11 cellular contexts compared by ENCODE assay signal in genomic region chr11:75276696-75277095, GRCh38. TPM values are rescaled to one million over a fixed set of nuclear protein-coding genes. Genes with fewer than 3 reads are reported as not detected.
A peak's percentile ranks its signal among the peaks of the same experiment; 100 is the strongest.
DNase-seq lines count a peak whose midpoint lies in the region; ATAC-seq and TF ChIP-seq lines count a peak whose summit lies in the region.
"Had no signal": no experiment of that assay in that cellular context is flagged by ENCODE, and none has a peak within 500 bp of the region (broad histone marks: within the 10 kb centered on the region; RNA-seq: fewer than 3 reads in every experiment).

No MANE protein-coding gene starts in this region.

- H3K27ac ChIP-seq in tibial nerve (peak overlapping the region in 1 of 4 donors; percentile 67), testis (no peak overlapping the region)
- H3K27ac ChIP-seq: right atrium auricular region had no signal

- TF ChIP-seq POLR2A in tibial nerve (IDR thresholded peaks at IDR 0.05): no peak
- no peak for TF ChIP-seq POLR2A in testis (IDR thresholded peaks at IDR 0.05)

- H3K4me1 ChIP-seq in tibial nerve (peaks cover 0 to 15% (median 2%) of the 10 kb centered on the region in 4 donors), testis (no peaks in the 10 kb centered on the region)

- H3K9me3 Mint-ChIP-seq in central memory CD8-positive, alpha-beta T cell: no peaks in the 10 kb centered on the region
- H3K9me3 Mint-ChIP-seq in stimulated activated memory B cell treated with anti-CD40 and anti-IgM and Interleukin-4, amounts not matched to agents 10 μg/mL and 1 μg/mL and 100 μg/mL, for 72 hours: no peaks in the 10 kb centered on the region

- H3K36me3 ChIP-seq in tibial nerve: peaks cover 0 to 59% (median 0%) of the 10 kb centered on the region in 3 donors
- H3K36me3 ChIP-seq in testis (ENCODE audit: low read depth, missing control alignments): no peaks in the 10 kb centered on the region

- intact Hi-C loops in testis (cut with DNase I; ENCODE audit: low total_unique reads): no loop called here

- H3K36me3 Mint-ChIP-seq in central memory CD8-positive, alpha-beta T cell (ENCODE audit: insufficient read depth): peaks cover 6% of the 10 kb centered on the region
- peaks cover 5% of the 10 kb centered on the region for H3K36me3 Mint-ChIP-seq in stimulated activated memory B cell treated with anti-CD40 and anti-IgM and Interleukin-4, amounts not matched to agents 10 μg/mL and 1 μg/mL and 100 μg/mL, for 72 hours

- DNase-seq in activated CD8-positive, alpha-beta memory T cell treated with anti-CD3 and anti-CD28 coated beads, Interleukin-2, amount 50 U/mL, for 48 hours: peak; percentile 43
- no peak for DNase-seq in activated CD8-positive, alpha-beta memory T cell treated with anti-CD3 and anti-CD28 coated beads for 24 hours
- peak; percentile 89 for DNase-seq in NCI-H2196 (lab: John Stamatoyannopoulos, UW; ENCODE audit: unreplicated experiment)
- no peak for DNase-seq in central memory CD8-positive, alpha-beta T cell (ENCODE audit: low spot score in 2 of 2)
- DNase-seq in tibial nerve (ENCODE audit: low spot score in 2 of 2): no peak
- DNase-seq in testis: no peak
- DNase-seq: NCI-H226 had no signal

- H3K4me1 Mint-ChIP-seq in central memory CD8-positive, alpha-beta T cell: peaks cover 56% of the 10 kb centered on the region
- H3K4me1 Mint-ChIP-seq in stimulated activated memory B cell treated with anti-CD40 and anti-IgM and Interleukin-4, amounts not matched to agents 10 μg/mL and 1 μg/mL and 100 μg/mL, for 72 hours: peaks cover 37% of the 10 kb centered on the region

- TF ChIP-seq EP300 in tibial nerve (IDR thresholded peaks at IDR 0.05): no peak

- no peak for ATAC-seq in central memory CD8-positive, alpha-beta T cell (replicated peaks; ENCODE audit: extremely low read depth, poor library complexity, severe bottlenecking)
- no peak for ATAC-seq in stimulated activated memory B cell treated with anti-CD40 and anti-IgM and Interleukin-4, amounts not matched to agents 10 μg/mL and 1 μg/mL and 100 μg/mL, for 72 hours
- ATAC-seq in HG02623 (IDR thresholded peaks at IDR 0.05; ENCODE audit: unreplicated experiment): no peak

- no peak for TF ChIP-seq CTCF in tibial nerve (IDR thresholded peaks at IDR 0.05)
- TF ChIP-seq CTCF in testis (IDR thresholded peaks at IDR 0.05): no peak

- H3K27me3 Mint-ChIP-seq in central memory CD8-positive, alpha-beta T cell: no peaks in the 10 kb centered on the region
- H3K27me3 Mint-ChIP-seq in stimulated activated memory B cell treated with anti-CD40 and anti-IgM and Interleukin-4, amounts not matched to agents 10 μg/mL and 1 μg/mL and 100 μg/mL, for 72 hours: peaks cover 5% of the 10 kb centered on the region

- no peak overlapping the region for H3K4me3 ChIP-seq in tibial nerve
- no peak overlapping the region for H3K4me3 ChIP-seq in testis
- H3K4me3 ChIP-seq: lung, right atrium auricular region had no signal

- H3K27ac Mint-ChIP-seq in central memory CD8-positive, alpha-beta T cell (ENCODE audit: low read depth): peak overlapping the region; percentile 89
- H3K27ac Mint-ChIP-seq in stimulated activated memory B cell treated with anti-CD40 and anti-IgM and Interleukin-4, amounts not matched to agents 10 μg/mL and 1 μg/mL and 100 μg/mL, for 72 hours: peak overlapping the region; percentile 85

- peak overlapping the region; percentile 72 for H3K4me3 Mint-ChIP-seq in central memory CD8-positive, alpha-beta T cell
- H3K4me3 Mint-ChIP-seq in stimulated activated memory B cell treated with anti-CD40 and anti-IgM and Interleukin-4, amounts not matched to agents 10 μg/mL and 1 μg/mL and 100 μg/mL, for 72 hours: no peak overlapping the region

- H3K9me3 ChIP-seq in tibial nerve: no peaks in the 10 kb centered on the region
- H3K9me3 ChIP-seq in testis: no peaks in the 10 kb centered on the region
- H3K9me3 ChIP-seq: right atrium auricular region had no signal

- H3K27me3 ChIP-seq in tibial nerve (no peaks in the 10 kb centered on the region), testis (no peaks in the 10 kb centered on the region)
- H3K27me3 ChIP-seq: right atrium auricular region had no signal

- WGBS in tibial nerve, 2 donors: 83% methylated on average over 5 of the region's 5 CpGs
- 84 to 88% methylated on average over 4 to 5 of the region's 5 CpGs for WGBS in testis, 2 donors

RNA-seq across cellular contexts. Expression of gene TPBGL, which starts 36.1 kb away (rescaled TPM):
- total RNA-seq in tibial nerve: 1 to 10 TPM in 3 of 4 donors, not detected in 1; 1.0 to 1.5 (median 1.1) TPM
- total RNA-seq in testis: 10 to 100 TPM in 1 of 2 donors, 1 to 10 TPM in 1; 8.1 to 15.4 TPM
- 10.0 TPM for polyA plus RNA-seq in testis (ENCODE audit: insufficient read depth, low read depth, low replicate concordance)

Comparison
In these comparisons a context has a peak if more than half of its experiments do, and no peak if none do; other contexts are left out.
1. DNase-seq: peak in activated CD8-positive, alpha-beta memory T cell treated with anti-CD3 and anti-CD28 coated beads, Interleukin-2, amount 50 U/mL, for 48 hours (single experiment) and NCI-H2196 (single experiment); none in activated CD8-positive, alpha-beta memory T cell treated with anti-CD3 and anti-CD28 coated beads for 24 hours (single experiment), central memory CD8-positive, alpha-beta T cell (0 of 2), tibial nerve (0 of 2) and testis (single experiment).